ENCODE assay signal across 9 cellular contexts in the genomic region with DNA sequence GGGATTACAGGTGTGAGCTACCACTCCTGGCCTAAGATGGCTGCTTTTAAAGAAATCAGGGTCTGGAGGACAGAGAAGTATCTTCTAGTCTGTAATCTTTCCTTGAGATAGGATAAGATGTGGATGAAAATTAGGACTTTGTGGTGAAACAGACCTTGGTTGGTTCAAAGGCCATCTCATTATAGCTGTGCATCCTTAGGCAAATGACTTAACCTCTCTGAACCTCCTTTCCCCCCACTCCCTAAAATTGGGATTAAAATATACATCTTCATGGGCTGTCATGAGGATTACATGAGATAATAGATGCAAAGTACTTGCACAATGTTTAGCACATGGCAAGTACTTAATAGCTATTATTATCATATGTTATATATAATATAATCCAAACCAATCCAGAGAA. TPM values are rescaled to one million over a fixed set of nuclear protein-coding genes. Genes with fewer than 3 reads are reported as not detected.
"Had no signal": no experiment of that assay in that cellular context is flagged by ENCODE, and none has a peak within 500 bp of the region (broad histone marks: within the 10 kb centered on the region; RNA-seq: fewer than 3 reads in every experiment).

No MANE protein-coding gene starts in this region.

- ATAC-seq: GM23338, HCT116 had no signal

- H3K4me1 ChIP-seq: HAP-1 had no signal

- H3K4me3 ChIP-seq: GM23338, HAP-1 had no signal

- H2AFZ ChIP-seq: GM23338 had no signal

- H3K36me3 ChIP-seq: HAP-1 had no signal

- H3K4me2 ChIP-seq: GM23338 had no signal

- FAIRE-seq: HTR-8/SVneo had no signal

- DNase-seq: H7, KG1 had no signal

RNA-seq across cellular contexts. Expression of gene E2F8, which starts 10.8 kb away (rescaled TPM):
- polyA plus RNA-seq: IgD-negative memory B cell had no signal

RNA-seq across cellular contexts. Expression of gene CSRP3, which starts 49.8 kb away (rescaled TPM):
- total RNA-seq: GM23338, H4, H7, HT-29 had no signal
- polyA plus RNA-seq: GM23338, IgD-negative memory B cell had no signal
